24 cellular contexts compared by ENCODE assay signal in genomic region chr20:36407196-36407733, GRCh38.
A peak's percentile ranks its signal among the peaks of the same experiment; 100 is the strongest.
DNase-seq lines count a peak whose midpoint lies in the region; ATAC-seq, FAIRE-seq and TF ChIP-seq lines count a peak whose summit lies in the region.
"Had no signal": no experiment of that assay in that cellular context is flagged by ENCODE, and none has a peak within 500 bp of the region (broad histone marks: within the 10 kb centered on the region; RNA-seq: fewer than 3 reads in every experiment).

No MANE protein-coding gene starts in this region.

- H3K4me3 ChIP-seq in ACC112 (ENCODE audit: low read depth, low read length) (no peak overlapping the region), astrocyte (ENCODE audit: insufficient read depth, low read depth, low read length) (no peak overlapping the region), fibroblast of pulmonary artery (replicated peaks; ENCODE audit: low read depth, low read length) (no peak overlapping the region)
- H3K4me3 ChIP-seq: gastrocnemius medialis, HAP-1, mucosa of descending colon, stomach, upper lobe of right lung had no signal

- TF ChIP-seq CTCF in astrocyte (IDR thresholded peaks at IDR 0.05; ENCODE audit: insufficient read depth, low read depth, low read length), result no peak
- TF ChIP-seq CTCF in fibroblast of pulmonary artery (IDR thresholded peaks at IDR 0.05; ENCODE audit: low read length, missing control alignments), result no peak

- no peaks in the 10 kb centered on the region for H3K9me3 Mint-ChIP-seq in astrocyte (ENCODE audit: unreplicated experiment)
- no peaks in the 10 kb centered on the region for H3K9me3 Mint-ChIP-seq in activated CD8-positive, alpha-beta memory T cell treated with anti-CD3 and anti-CD28 coated beads, Interleukin-2, amount 10 ng/mL, durations not matched to agents 7 days and 5 days (ENCODE audit: low read depth)
- H3K9me3 Mint-ChIP-seq: activated T-helper 2 cell treated with anti-CD3 and anti-CD28 coated beads, Interferon-gamma antibody, Interleukin-2, Interleukin-4, amounts not matched to agents 10 μg/mL and 5 μg/mL and 100 μg/mL, durations not matched to agents 14 hours and 24 hours and 36 hours; CD4-positive, alpha-beta T cell; effector memory CD8-positive, alpha-beta T cell had no signal

- peaks cover 3% of the 10 kb centered on the region for H3K9me3 ChIP-seq in astrocyte (ENCODE audit: insufficient read depth, low read depth, low read length)
- H3K9me3 ChIP-seq: gastrocnemius medialis, HAP-1, mucosa of descending colon, upper lobe of right lung had no signal

- H3K4me2 ChIP-seq in astrocyte (ENCODE audit: low read length), result no peak overlapping the region

- DNase-seq in HS-5 (ENCODE audit: low read depth) (peak; percentile 35), astrocyte (ENCODE audit: low read depth) (no peak), fibroblast of pulmonary artery (ENCODE audit: low read depth) (peak; percentile 48), D341Med (ENCODE audit: low spot score) (no peak), germinal center (ENCODE audit: low spot score) (no peak)
- no peak for DNase-seq in activated CD8-positive, alpha-beta memory T cell treated with anti-CD3 and anti-CD28 coated beads, Interleukin-2, amount 10 ng/mL, durations not matched to agents 7 days and 5 days
- DNase-seq: activated CD4-positive, alpha-beta T cell treated with anti-CD3 and anti-CD28 coated beads for 1 hour; CD4-positive, alpha-beta T cell; effector memory CD8-positive, alpha-beta T cell; gastrocnemius medialis; KG1; mucosa of descending colon; NCI-H1105 treated with DMSO at 0.1 percent for 48 hours; NCI-H2171; right cardiac atrium; stomach; T1000; upper lobe of right lung had no signal

- CTCF ChIA-PET in activated CD8-positive, alpha-beta memory T cell treated with anti-CD3 and anti-CD28 coated beads, Interleukin-2, amount 10 ng/mL, durations not matched to agents 7 days and 5 days (lab: Charles Lee), result no interaction called here

- H3K36me3 Mint-ChIP-seq in astrocyte (ENCODE audit: low read depth, unreplicated experiment), result no peaks in the 10 kb centered on the region
- no peaks in the 10 kb centered on the region for H3K36me3 Mint-ChIP-seq in activated CD8-positive, alpha-beta memory T cell treated with anti-CD3 and anti-CD28 coated beads, Interleukin-2, amount 10 ng/mL, durations not matched to agents 7 days and 5 days

- peaks cover 11% of the 10 kb centered on the region for H3K4me1 Mint-ChIP-seq in astrocyte (ENCODE audit: low read depth, unreplicated experiment)
- H3K4me1 Mint-ChIP-seq in activated CD8-positive, alpha-beta memory T cell treated with anti-CD3 and anti-CD28 coated beads, Interleukin-2, amount 10 ng/mL, durations not matched to agents 7 days and 5 days, result no peaks in the 10 kb centered on the region

- no peak overlapping the region for H2AFZ ChIP-seq in ACC112 (ENCODE audit: low read length, unreplicated experiment)
- no peak overlapping the region for H2AFZ ChIP-seq in astrocyte (ENCODE audit: low read depth, low read length)

- peaks cover 21% of the 10 kb centered on the region for H3K27me3 ChIP-seq in ACC112 (ENCODE audit: insufficient read depth, low read length)
- peaks cover 14% of the 10 kb centered on the region for H3K27me3 ChIP-seq in astrocyte (ENCODE audit: insufficient read depth, low read length)

- H3K4me3 Mint-ChIP-seq in astrocyte (ENCODE audit: unreplicated experiment), result no peak overlapping the region
- H3K4me3 Mint-ChIP-seq in activated CD8-positive, alpha-beta memory T cell treated with anti-CD3 and anti-CD28 coated beads, Interleukin-2, amount 10 ng/mL, durations not matched to agents 7 days and 5 days, result no peak overlapping the region
- H3K4me3 Mint-ChIP-seq: CD4-positive, alpha-beta T cell; effector memory CD8-positive, alpha-beta T cell had no signal

- no peaks in the 10 kb centered on the region for H4K20me1 ChIP-seq in astrocyte (ENCODE audit: insufficient read depth, low read length)

- no peak overlapping the region for H3K9ac ChIP-seq in astrocyte (ENCODE audit: low read length)

- H3K27me3 Mint-ChIP-seq in astrocyte (ENCODE audit: low read depth, unreplicated experiment), result peaks cover 21% of the 10 kb centered on the region
- peaks cover 11% of the 10 kb centered on the region for H3K27me3 Mint-ChIP-seq in activated CD8-positive, alpha-beta memory T cell treated with anti-CD3 and anti-CD28 coated beads, Interleukin-2, amount 10 ng/mL, durations not matched to agents 7 days and 5 days

- H3K36me3 ChIP-seq in ACC112 (ENCODE audit: insufficient read depth, low read length) (no peaks in the 10 kb centered on the region), astrocyte (ENCODE audit: insufficient read depth, low read length) (no peaks in the 10 kb centered on the region)
- H3K36me3 ChIP-seq: gastrocnemius medialis, HAP-1, stomach, upper lobe of right lung had no signal

- H3K27ac ChIP-seq in ACC112 (ENCODE audit: low read depth, low read length), result peak overlapping the region; percentile 56
- H3K27ac ChIP-seq in astrocyte (ENCODE audit: low read depth, low read length), result no peak overlapping the region
- H3K27ac ChIP-seq: gastrocnemius medialis, HL-60, SK-N-MC, stomach, upper lobe of right lung had no signal

- no peak for FAIRE-seq in astrocyte (lab: Jason Lieb, UNC)

- H3K79me2 ChIP-seq in ACC112 (ENCODE audit: control insufficient read depth, insufficient read depth, low read length, unreplicated experiment) (no peaks in the 10 kb centered on the region), astrocyte (ENCODE audit: insufficient read depth, low read length) (no peaks in the 10 kb centered on the region)

- peak overlapping the region; percentile 38 for H3K27ac Mint-ChIP-seq in astrocyte (ENCODE audit: unreplicated experiment)
- H3K27ac Mint-ChIP-seq in activated CD8-positive, alpha-beta memory T cell treated with anti-CD3 and anti-CD28 coated beads, Interleukin-2, amount 10 ng/mL, durations not matched to agents 7 days and 5 days, result no peak overlapping the region
- H3K27ac Mint-ChIP-seq: activated T-helper 2 cell treated with anti-CD3 and anti-CD28 coated beads, Interferon-gamma antibody, Interleukin-2, Interleukin-4, amounts not matched to agents 10 μg/mL and 5 μg/mL and 100 μg/mL, durations not matched to agents 14 hours and 24 hours and 36 hours; CD4-positive, alpha-beta T cell; effector memory CD8-positive, alpha-beta T cell had no signal

- ATAC-seq in activated CD8-positive, alpha-beta memory T cell treated with anti-CD3 and anti-CD28 coated beads, Interleukin-2, amount 10 ng/mL, durations not matched to agents 7 days and 5 days, result no peak
- ATAC-seq in HG02678 (IDR thresholded peaks at IDR 0.05; ENCODE audit: unreplicated experiment), result no peak
- ATAC-seq: effector memory CD8-positive, alpha-beta T cell; gastrocnemius medialis; mucosa of descending colon; right cardiac atrium; upper lobe of right lung had no signal

- H3K4me1 ChIP-seq in ACC112 (ENCODE audit: control insufficient read depth, insufficient read depth, low read length, unreplicated experiment) (peaks cover 17% of the 10 kb centered on the region), astrocyte (ENCODE audit: insufficient read depth, low read length) (peaks cover 2% of the 10 kb centered on the region)
- H3K4me1 ChIP-seq: gastrocnemius medialis, HAP-1, stomach, upper lobe of right lung had no signal

Comparison
In these comparisons a context has a peak if more than half of its experiments do, and no peak if none do; other contexts are left out.
1. DNase-seq: peak in HS-5 (single experiment) and fibroblast of pulmonary artery (single experiment); none in astrocyte (single experiment), D341Med (single experiment), activated CD8-positive, alpha-beta memory T cell treated with anti-CD3 and anti-CD28 coated beads, Interleukin-2, amount 10 ng/mL, durations not matched to agents 7 days and 5 days (single experiment) and germinal center (single experiment).